ENCODE assay signal across 4 cellular contexts in genomic region chr1:44117272-44117671, GRCh38. TPM values are rescaled to one million over a fixed set of nuclear protein-coding genes. Genes with fewer than 3 reads are reported as not detected.
"Had no signal": no experiment of that assay in that cellular context is flagged by ENCODE, and none has a peak within 500 bp of the region (broad histone marks: within the 10 kb centered on the region; RNA-seq: fewer than 3 reads in every experiment).

No MANE protein-coding gene starts in this region.

RNA-seq across cellular contexts. Expression of gene KLF17, which starts 1.3 kb away (rescaled TPM):
- total RNA-seq: MCF 10A, NCI-H460 had no signal

RNA-seq across cellular contexts. Expression of gene KLF18, which starts 24.2 kb away (rescaled TPM):
- total RNA-seq: LHCN-M2, M059J, MCF 10A, NCI-H460 had no signal
